Comparison of ENCODE assay signal across 28 cellular contexts in genomic region chr11:16363709-16364108, GRCh38.
"Had no signal": no experiment of that assay in that cellular context is flagged by ENCODE, and none has a peak within 500 bp of the region (broad histone marks: within the 10 kb centered on the region; RNA-seq: fewer than 3 reads in every experiment).

No MANE protein-coding gene starts in this region.

- H3K27me3 Mint-ChIP-seq: naive thymus-derived CD8-positive, alpha-beta T cell; natural killer cell treated with Interleukin-12 subunit alpha and Interleukin-12 subunit beta and Interleukin-15 and Interleukin-18, amount 100 ng/mL, for 72 hours; stimulated activated naive B cell treated with anti-CD40 and anti-IgM and Interleukin-4, amounts not matched to agents 10 μg/mL and 1 μg/mL and 100 μg/mL, for 72 hours; stimulated activated naive CD8-positive, alpha-beta T cell treated with anti-CD3 and anti-CD28 coated beads, Interleukin-15, Interleukin-2, amounts not matched to agents 100 ng/mL and 50 ng/mL, for 24 hours; type B pancreatic cell had no signal

- DNase-seq: naive thymus-derived CD8-positive, alpha-beta T cell; nephron progenitor cell; nucleus accumbens; pancreas; right cardiac atrium; right lobe of liver; sigmoid colon; small intestine; stimulated activated CD4-positive, alpha-beta T cell treated with anti-CD3 and anti-CD28 coated beads, Interleukin-15, amount 100 ng/mL, for 24 hours; stimulated activated CD4-positive, alpha-beta T cell treated with anti-CD3 and anti-CD28 coated beads, Interleukin-2, amount 100 ng/mL, for 24 hours; stimulated activated CD4-positive, alpha-beta T cell treated with anti-CD3 and anti-CD28 coated beads, Interleukin-2, amount 100 ng/mL, for 48 hours; stimulated activated CD4-positive, alpha-beta T cell treated with anti-CD3 and anti-CD28 coated beads, Interleukin-4, amount 100 ng/mL, for 24 hours; stimulated activated naive B cell treated with anti-CD40 and anti-IgM and Interleukin-4, amounts not matched to agents 10 μg/mL and 1 μg/mL and 100 μg/mL, for 72 hours; stimulated activated naive CD4-positive, alpha-beta T cell treated with Interleukin-2 at 50 U/mL for 16 hours; substantia nigra; testis; tibial artery; transverse colon; upper lobe of right lung; uterus had no signal

- H3K27me3 ChIP-seq: neutrophil, pancreas, right lobe of liver, sigmoid colon, suprapubic skin, testis, tibial artery, transverse colon, upper lobe of right lung, uterus had no signal

- H3K9me3 Mint-ChIP-seq: nephron progenitor cell; neural crest cell; stimulated activated naive B cell treated with anti-CD40 and anti-IgM and Interleukin-4, amounts not matched to agents 10 μg/mL and 1 μg/mL and 100 μg/mL, for 72 hours; type B pancreatic cell had no signal

- ATAC-seq: naive thymus-derived CD8-positive, alpha-beta T cell; natural killer cell treated with Interleukin-12 subunit alpha and Interleukin-12 subunit beta and Interleukin-15 and Interleukin-18, amount 100 ng/mL, for 72 hours; right cardiac atrium; right lobe of liver; stimulated activated effector memory CD8-positive, alpha-beta T cell treated with anti-CD3 and anti-CD28 coated beads, Interleukin-12 subunit alpha, Interleukin-12 subunit beta, amount 100 ng/mL, for 72 hours; stimulated activated naive B cell treated with anti-CD40 and anti-IgM and Interleukin-4, amounts not matched to agents 10 μg/mL and 1 μg/mL and 100 μg/mL, for 72 hours; upper lobe of right lung had no signal

- H3K4me3 Mint-ChIP-seq: naive thymus-derived CD8-positive, alpha-beta T cell; natural killer cell treated with Interleukin-12 subunit alpha and Interleukin-12 subunit beta and Interleukin-15 and Interleukin-18, amount 100 ng/mL, for 72 hours; nephron progenitor cell; neural crest cell; stimulated activated effector memory CD8-positive, alpha-beta T cell treated with anti-CD3 and anti-CD28 coated beads, Interleukin-12 subunit alpha, Interleukin-12 subunit beta, amount 100 ng/mL, for 72 hours; stimulated activated naive B cell treated with anti-CD40 and anti-IgM and Interleukin-4, amounts not matched to agents 10 μg/mL and 1 μg/mL and 100 μg/mL, for 72 hours; stimulated activated naive CD8-positive, alpha-beta T cell treated with anti-CD3 and anti-CD28 coated beads, Interleukin-15, Interleukin-2, amounts not matched to agents 100 ng/mL and 50 ng/mL, for 24 hours; type B pancreatic cell had no signal

- H3K4me3 ChIP-seq: pancreas, prostate gland, right lobe of liver, sigmoid colon, suprapubic skin, testis, tibial artery, transverse colon, upper lobe of right lung, uterus had no signal

- H3K4me1 ChIP-seq: prostate gland, right lobe of liver, suprapubic skin, testis, upper lobe of right lung, uterus had no signal

- H3K9me3 ChIP-seq: neutrophil, pancreas, prostate gland, right lobe of liver, sigmoid colon, suprapubic skin, testis, tibial artery, transverse colon, upper lobe of right lung, uterus had no signal

- H3K27ac ChIP-seq: neutrophil, pancreas, prostate gland, right lobe of liver, sigmoid colon, suprapubic skin, testis, tibial artery, transverse colon, upper lobe of right lung, uterus had no signal

- H3K36me3 ChIP-seq: neutrophil, pancreas, prostate gland, right lobe of liver, sigmoid colon, suprapubic skin, tibial artery, transverse colon, upper lobe of right lung, uterus had no signal

- H3K27ac Mint-ChIP-seq: naive thymus-derived CD8-positive, alpha-beta T cell; natural killer cell treated with Interleukin-12 subunit alpha and Interleukin-12 subunit beta and Interleukin-15 and Interleukin-18, amount 100 ng/mL, for 72 hours; nephron progenitor cell; stimulated activated effector memory CD8-positive, alpha-beta T cell treated with anti-CD3 and anti-CD28 coated beads, Interleukin-12 subunit alpha, Interleukin-12 subunit beta, amount 100 ng/mL, for 72 hours; stimulated activated naive B cell treated with anti-CD40 and anti-IgM and Interleukin-4, amounts not matched to agents 10 μg/mL and 1 μg/mL and 100 μg/mL, for 72 hours; stimulated activated naive CD8-positive, alpha-beta T cell treated with anti-CD3 and anti-CD28 coated beads, Interleukin-15, Interleukin-2, amounts not matched to agents 100 ng/mL and 50 ng/mL, for 24 hours; type B pancreatic cell had no signal

- H3K4me1 Mint-ChIP-seq: naive thymus-derived CD8-positive, alpha-beta T cell; stimulated activated effector memory CD8-positive, alpha-beta T cell treated with anti-CD3 and anti-CD28 coated beads, Interleukin-12 subunit alpha, Interleukin-12 subunit beta, amount 100 ng/mL, for 72 hours; stimulated activated naive B cell treated with anti-CD40 and anti-IgM and Interleukin-4, amounts not matched to agents 10 μg/mL and 1 μg/mL and 100 μg/mL, for 72 hours had no signal
